9 cellular contexts compared by ENCODE assay signal in genomic region chr5:140555747-140556312, GRCh38. TPM values are rescaled to one million over a fixed set of nuclear protein-coding genes. Genes with fewer than 3 reads are reported as not detected.
A peak's percentile ranks its signal among the peaks of the same experiment; 100 is the strongest.
DNase-seq lines count a peak whose midpoint lies in the region; ATAC-seq and TF ChIP-seq lines count a peak whose summit lies in the region.
"Had no signal": no experiment of that assay in that cellular context is flagged by ENCODE, and none has a peak within 500 bp of the region (broad histone marks: within the 10 kb centered on the region; RNA-seq: fewer than 3 reads in every experiment).

No MANE protein-coding gene starts in this region.

- WGBS in heart left ventricle, 4 donors = 77 to 91% (median 86%) methylated on average over 1 of the region's 1 CpG
- WGBS in transverse colon (ENCODE audit: low coverage in 1 of 2), 2 donors = 60 to 61% methylated on average over 1 of the region's 1 CpG

- DNase-seq in heart left ventricle (no peak), left ventricle myocardium superior (no peak), transverse colon (no peak), NCI-H187 (lab: John Stamatoyannopoulos, UW) (no peak)
- DNase-seq in activated CD4-positive, alpha-beta memory T cell treated with anti-CD3 and anti-CD28 coated beads for 36 hours = no peak
- DNase-seq: NCI-H1694 treated with DMSO at 0.1 percent for 48 hours had no signal

- TF ChIP-seq POLR2A in heart left ventricle (IDR thresholded peaks at IDR 0.05) (no peak), transverse colon (IDR thresholded peaks at IDR 0.05) (no peak)

- TF ChIP-seq CTCF in heart left ventricle (IDR thresholded peaks at IDR 0.05) (no peak), transverse colon (IDR thresholded peaks at IDR 0.05) (no peak)

- H3K27me3 ChIP-seq in heart left ventricle (no peaks in the 10 kb centered on the region), iPS-18a (ENCODE audit: control insufficient read depth, insufficient read depth, low read length) (no peaks in the 10 kb centered on the region), transverse colon (no peaks in the 10 kb centered on the region)

- H3K27ac Mint-ChIP-seq in activated CD4-positive, alpha-beta memory T cell treated with anti-CD3 and anti-CD28 coated beads for 36 hours = peak overlapping the region; percentile 90

- H3K9me3 ChIP-seq in heart left ventricle = no peaks in the 10 kb centered on the region
- H3K9me3 ChIP-seq in iPS-18a (ENCODE audit: control insufficient read depth, low read depth, low read length) = no peaks in the 10 kb centered on the region
- no peaks in the 10 kb centered on the region for H3K9me3 ChIP-seq in transverse colon

- intact Hi-C loops in heart left ventricle (cut with DNase I) = loop anchor here in 1 of 10 donors (5.0 kb wide), 1 partner anchor 141 kb away; no protein-coding TSS in a partner anchor
- intact Hi-C loops in left ventricle myocardium superior (cut with micrococcal nuclease) = no loop called here
- intact Hi-C loops in activated CD4-positive, alpha-beta memory T cell treated with anti-CD3 and anti-CD28 coated beads for 36 hours (cut with micrococcal nuclease) = loop anchor here (1.0 to 10.0 kb wide), 4 partner anchors 9 to 451 kb away; partner anchors contain the start of genes ANKHD1, EIF4EBP3 and SLC4A9
- intact Hi-C loops in transverse colon (cut with DNase I; ENCODE audit: low total_unique reads) = no loop called here

- H3K4me3 Mint-ChIP-seq in activated CD4-positive, alpha-beta memory T cell treated with anti-CD3 and anti-CD28 coated beads for 36 hours = peak overlapping the region; percentile 86

- in situ Hi-C loops in transverse colon (cut with MboI; ENCODE audit: low pct_ligation_motif_present in 1 of 4, low pct_unique_long_range_greater_than_20kb in 1 of 4, low sequenced_read_pairs in 3 of 4) = loop anchor here in 1 of 4 donors (25.0 kb wide), 1 partner anchor 106 kb away; the partner anchor contains the start of genes DND1 and WDR55

- H3K36me3 Mint-ChIP-seq in activated CD4-positive, alpha-beta memory T cell treated with anti-CD3 and anti-CD28 coated beads for 36 hours = peaks cover 30% of the 10 kb centered on the region

- no peak for TF ChIP-seq EP300 in transverse colon (IDR thresholded peaks at IDR 0.05; ENCODE audit: low read depth)

- CTCF ChIA-PET in activated CD4-positive, alpha-beta memory T cell treated with anti-CD3 and anti-CD28 coated beads for 36 hours (lab: Charles Lee) = interaction anchor here (1.2 kb wide), 2 partner anchors 8 to 10 kb away, joined by 3 read pairs; partner anchors contain the start of gene EIF4EBP3

- no peak for ATAC-seq in heart left ventricle
- ATAC-seq in left ventricle myocardium superior = no peak
- no peak for ATAC-seq in HG02884 (IDR thresholded peaks at IDR 0.05; ENCODE audit: unreplicated experiment)
- ATAC-seq in HG03045 (IDR thresholded peaks at IDR 0.05; ENCODE audit: unreplicated experiment) = no peak

- H3K4me1 ChIP-seq in heart left ventricle (peaks cover 0 to 50% (median 31%) of the 10 kb centered on the region in 12 donors), iPS-18a (ENCODE audit: control insufficient read depth, low read depth, low read length) (peaks cover 13% of the 10 kb centered on the region), transverse colon (peaks cover 12 to 37% (median 20%) of the 10 kb centered on the region in 4 donors)

- H3K9ac ChIP-seq in iPS-18a (ENCODE audit: low read length) = peak overlapping the region; percentile 81

- H3K27me3 Mint-ChIP-seq in activated CD4-positive, alpha-beta memory T cell treated with anti-CD3 and anti-CD28 coated beads for 36 hours = no peaks in the 10 kb centered on the region

- peaks cover 60% of the 10 kb centered on the region for H3K4me1 Mint-ChIP-seq in activated CD4-positive, alpha-beta memory T cell treated with anti-CD3 and anti-CD28 coated beads for 36 hours (ENCODE audit: low read depth)

- H3K27ac ChIP-seq in heart left ventricle (peak overlapping the region in 4 of 12 donors; percentile 89 to 96 (median 94)), iPS-18a (ENCODE audit: low read length) (no peak overlapping the region), transverse colon (peak overlapping the region in 3 of 4 donors; percentile 0 to 97 (median 88))

- H3K4me3 ChIP-seq in heart left ventricle (peak overlapping the region in 9 of 12 donors; percentile 68 to 99 (median 78)), iPS-18a (ENCODE audit: low read length) (peak overlapping the region; percentile 78), transverse colon (peak overlapping the region in 2 of 4 donors; percentile 65 to 67)

- POLR2A ChIA-PET in activated CD4-positive, alpha-beta memory T cell treated with anti-CD3 and anti-CD28 coated beads for 36 hours (lab: Charles Lee) = interaction anchor here (0.6 to 1.1 kb wide), 2 partner anchors 8 to 91 kb away, joined by 3 to 5 read pairs; partner anchors contain the start of genes EIF4EBP3 and NDUFA2

- H3K9me3 Mint-ChIP-seq in activated CD4-positive, alpha-beta memory T cell treated with anti-CD3 and anti-CD28 coated beads for 36 hours = no peaks in the 10 kb centered on the region

- H3K36me3 ChIP-seq in heart left ventricle = peaks cover 0 to 51% (median 31%) of the 10 kb centered on the region in 9 donors
- H3K36me3 ChIP-seq in iPS-18a (ENCODE audit: control insufficient read depth, low read depth, low read length) = peaks cover 13% of the 10 kb centered on the region
- peaks cover 0 to 13% (median 0%) of the 10 kb centered on the region in 4 donors for H3K36me3 ChIP-seq in transverse colon

RNA-seq across cellular contexts. Expression of gene SRA1, which starts 1.4 kb away (rescaled TPM):
- 10 to 100 TPM; 22.4 to 38.1 (median 28.1) TPM for total RNA-seq in heart left ventricle
- polyA plus RNA-seq in heart left ventricle = 10 to 100 TPM; 32.1 to 36.5 TPM
- 27.4 TPM for total RNA-seq in left ventricle myocardium superior
- 10 to 100 TPM; 46.0 to 46.7 TPM for total RNA-seq in activated CD4-positive, alpha-beta memory T cell treated with anti-CD3 and anti-CD28 coated beads for 36 hours
- 10 to 100 TPM; 19.9 to 36.3 (median 26.5) TPM for total RNA-seq in transverse colon

RNA-seq across cellular contexts. Expression of gene EIF4EBP3, which starts 8.4 kb away (rescaled TPM):
- 10 to 100 TPM in 6 of 9 donors, 1 to 10 TPM in 3; 4.7 to 34.9 (median 14.6) TPM for total RNA-seq in heart left ventricle
- polyA plus RNA-seq in heart left ventricle = 10 to 100 TPM in 1 of 2 donors, 1 to 10 TPM in 1; 8.5 to 33.3 TPM
- 18.2 TPM for total RNA-seq in left ventricle myocardium superior
- 10 to 100 TPM; 15.7 to 16.6 TPM for total RNA-seq in activated CD4-positive, alpha-beta memory T cell treated with anti-CD3 and anti-CD28 coated beads for 36 hours
- total RNA-seq in transverse colon = 10 to 100 TPM in 3 of 4 donors, not detected in 1; 18.0 to 56.0 (median 27.5) TPM

RNA-seq across cellular contexts. Expression of gene APBB3, which starts 8.6 kb away (rescaled TPM):
- total RNA-seq in heart left ventricle (10 to 100 TPM in 5 of 9 donors, 1 to 10 TPM in 4; 3.6 to 23.1 (median 11.4) TPM), left ventricle myocardium superior (13.3 TPM), transverse colon (10 to 100 TPM; 20.1 to 42.5 (median 37.4) TPM)
- 10 to 100 TPM in 1 of 2 donors, 1 to 10 TPM in 1; 4.9 to 14.7 TPM for polyA plus RNA-seq in heart left ventricle
- total RNA-seq in activated CD4-positive, alpha-beta memory T cell treated with anti-CD3 and anti-CD28 coated beads for 36 hours = 10 to 100 TPM; 16.3 to 16.8 TPM

RNA-seq across cellular contexts. Expression of gene SLC35A4, which starts 8.8 kb away (rescaled TPM):
- total RNA-seq in heart left ventricle (10 to 100 TPM; 55.5 to 92.1 (median 75.9) TPM), left ventricle myocardium superior (77.5 TPM), transverse colon (10 to 100 TPM; 39.4 to 75.5 (median 52.6) TPM)
- polyA plus RNA-seq in heart left ventricle = 100 to 1,000 TPM in 1 of 2 donors, 10 to 100 TPM in 1; 39.2 to 118 TPM
- total RNA-seq in activated CD4-positive, alpha-beta memory T cell treated with anti-CD3 and anti-CD28 coated beads for 36 hours = 10 to 100 TPM; 68.7 to 69.7 TPM
